In the genomic region with DNA sequence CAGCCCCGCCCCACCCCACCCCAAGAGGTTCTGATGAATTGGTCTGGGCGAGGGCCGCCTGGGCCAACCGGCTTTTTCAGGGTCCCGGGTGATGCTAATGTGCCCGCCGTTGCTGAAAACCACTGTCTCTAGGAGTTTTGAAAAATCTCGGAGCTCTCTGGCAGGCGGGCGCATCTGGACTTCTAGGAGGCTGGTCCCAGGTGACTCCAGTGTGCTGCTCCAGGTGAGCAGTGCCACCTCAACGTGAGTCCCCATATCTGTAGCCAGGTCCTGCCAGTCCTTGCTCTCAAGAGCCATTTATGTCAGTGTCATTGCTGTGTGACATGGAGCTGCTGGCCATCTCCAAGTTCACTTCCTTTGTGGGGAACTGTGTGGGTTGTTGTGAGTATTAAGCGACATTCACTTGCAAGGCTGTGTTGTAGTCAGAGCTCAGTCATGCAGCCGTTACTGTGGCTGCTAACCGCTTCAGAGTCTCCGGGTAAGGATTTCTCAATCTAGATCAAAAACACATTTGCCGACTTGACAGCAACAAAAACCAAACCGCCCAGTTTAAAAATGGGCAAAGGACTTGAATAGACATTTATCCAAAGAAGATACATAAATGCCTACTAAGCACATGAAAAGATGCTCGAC, we compare ENCODE assay signal across 8 cellular contexts. TPM values are rescaled to one million over a fixed set of nuclear protein-coding genes. Genes with fewer than 3 reads are reported as not detected.
DNase-seq lines count a peak whose midpoint lies in the region; ATAC-seq and TF ChIP-seq lines count a peak whose summit lies in the region.

Gene RFX8, minus strand, starts transcription at position 361 of the 633 bp plus-strand sequence. CDS start 8,264 bp downstream, outside the sequence.

- 68 to 78% methylated on average over 13 to 16 of the region's 18 CpGs for WGBS in mesodermal cell (ENCODE audit: insufficient coverage in 2 of 2), 2 experiments

- TF ChIP-seq CTCF in GM13976 (IDR thresholded peaks at IDR 0.05; ENCODE audit: borderline replicate concordance, control extremely low read depth, extremely low read depth, insufficient read depth, missing control alignments), result no peak
- no peak for TF ChIP-seq CTCF in choroid plexus epithelial cell (conservative IDR thresholded peaks at IDR 0.05; ENCODE audit: low read depth, low read length)

- no peak for ATAC-seq in GM21786 (IDR thresholded peaks at IDR 0.05; ENCODE audit: unreplicated experiment)
- no peak for ATAC-seq in HG02884 (IDR thresholded peaks at IDR 0.05; ENCODE audit: unreplicated experiment)

- H3K4me3 ChIP-seq in choroid plexus epithelial cell (ENCODE audit: low read depth, low read length) (peak within 1 kb of the TSS; percentile 64), mesodermal cell (ENCODE audit: extremely low read depth, insufficient read depth, low read length, poor library complexity, severe bottlenecking) (peak within 1 kb of the TSS; percentile 47)

- DNase-seq in GM13976 (ENCODE audit: low spot score) (peak; percentile 49), UCSD-AML1 (lab: John Stamatoyannopoulos, UW; ENCODE audit: unreplicated experiment) (peak; percentile 60), choroid plexus epithelial cell (ENCODE audit: low read depth) (peak; percentile 84), NCI-H345 treated with DMSO at 0.1 percent for 48 hours (lab: John Stamatoyannopoulos, UW; ENCODE audit: unreplicated experiment) (no peak)
- peak; percentile 2 to 8 for DNase-seq in stimulated activated CD8-positive, alpha-beta memory T cell treated with anti-CD3 and anti-CD28 coated beads, Interleukin-7, amount 100 ng/mL, for 1 hour (ENCODE audit: low read depth in 2 of 2)

- H3K36me3 ChIP-seq in mesodermal cell (ENCODE audit: control insufficient read depth, insufficient read depth, low read length), result no peaks in the 10 kb centered on the region

- H3K9me3 ChIP-seq in mesodermal cell (ENCODE audit: control insufficient read depth, low read length), result no peaks in the 10 kb centered on the region

- in situ Hi-C loops in GM13976 (cut with MboI; ENCODE audit: low sequenced_read_pairs, unreplicated experiment), result no loop called here

- peaks cover 5% of the 10 kb centered on the region for H3K4me1 ChIP-seq in mesodermal cell (ENCODE audit: control insufficient read depth, insufficient read depth, low read length, poor library complexity, severe bottlenecking)

- H3K27ac ChIP-seq in mesodermal cell (ENCODE audit: low read depth, low read length, severe bottlenecking), result no peak within 1 kb of the TSS

RNA-seq across cellular contexts. Expression of gene RFX8, which starts in this region (rescaled TPM):
- polyA plus RNA-seq in mesodermal cell (2013, experiment 1 of 2), result 1.3 TPM
- 0.86 TPM for polyA plus RNA-seq in mesodermal cell (2013, experiment 2 of 2)
